Comparison of ENCODE assay signal across 1 cellular context in the genomic region with DNA sequence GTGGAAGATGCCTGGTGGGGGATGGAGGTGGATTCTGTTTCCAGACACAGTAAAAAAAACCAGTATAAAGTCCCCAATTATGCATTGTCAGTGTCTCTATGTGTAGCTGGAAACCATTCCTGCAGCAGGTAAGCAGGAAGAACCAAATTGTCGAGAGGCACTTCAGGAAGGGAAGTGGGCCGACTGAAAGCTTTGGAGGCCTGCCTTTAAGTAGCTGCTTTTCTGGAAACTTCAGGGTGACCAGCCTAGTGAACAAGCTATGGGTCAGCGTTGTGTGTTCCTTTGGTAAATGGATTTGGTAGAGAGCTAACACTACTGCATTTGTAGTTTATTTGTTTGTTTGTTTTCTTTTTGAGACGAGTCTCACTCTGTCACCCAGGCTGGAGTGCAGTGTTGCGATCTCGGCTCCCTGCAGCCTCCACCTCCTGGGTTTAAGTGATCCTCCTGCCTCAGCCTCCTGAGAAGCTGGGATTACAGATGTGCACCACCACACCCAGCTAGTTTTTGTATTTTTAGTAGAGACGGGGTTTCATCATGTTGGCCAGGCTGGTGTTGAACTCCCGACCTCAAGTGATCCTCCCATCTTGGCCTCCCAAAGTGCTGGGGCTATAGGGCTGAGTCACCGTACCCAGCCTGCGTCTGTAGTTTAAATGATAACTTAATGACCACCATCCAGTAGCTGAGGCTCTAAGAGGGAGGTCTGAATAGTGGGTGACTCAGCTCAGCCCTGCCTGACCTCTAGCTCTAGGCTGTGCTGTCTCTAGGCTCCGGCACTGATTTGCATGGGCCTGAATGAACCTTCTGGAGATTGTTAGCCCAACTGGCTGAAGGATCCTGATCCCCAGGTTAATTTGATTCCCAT.
TF ChIP-seq lines count a peak whose summit lies in the region.

No MANE protein-coding gene starts in this region.

TF ChIP-seq in GM23338, 12 proteins besides CTCF, POLR2A, EP300 and RAD21 (continued from another document):
- TF ChIP-seq, protein P1, sequence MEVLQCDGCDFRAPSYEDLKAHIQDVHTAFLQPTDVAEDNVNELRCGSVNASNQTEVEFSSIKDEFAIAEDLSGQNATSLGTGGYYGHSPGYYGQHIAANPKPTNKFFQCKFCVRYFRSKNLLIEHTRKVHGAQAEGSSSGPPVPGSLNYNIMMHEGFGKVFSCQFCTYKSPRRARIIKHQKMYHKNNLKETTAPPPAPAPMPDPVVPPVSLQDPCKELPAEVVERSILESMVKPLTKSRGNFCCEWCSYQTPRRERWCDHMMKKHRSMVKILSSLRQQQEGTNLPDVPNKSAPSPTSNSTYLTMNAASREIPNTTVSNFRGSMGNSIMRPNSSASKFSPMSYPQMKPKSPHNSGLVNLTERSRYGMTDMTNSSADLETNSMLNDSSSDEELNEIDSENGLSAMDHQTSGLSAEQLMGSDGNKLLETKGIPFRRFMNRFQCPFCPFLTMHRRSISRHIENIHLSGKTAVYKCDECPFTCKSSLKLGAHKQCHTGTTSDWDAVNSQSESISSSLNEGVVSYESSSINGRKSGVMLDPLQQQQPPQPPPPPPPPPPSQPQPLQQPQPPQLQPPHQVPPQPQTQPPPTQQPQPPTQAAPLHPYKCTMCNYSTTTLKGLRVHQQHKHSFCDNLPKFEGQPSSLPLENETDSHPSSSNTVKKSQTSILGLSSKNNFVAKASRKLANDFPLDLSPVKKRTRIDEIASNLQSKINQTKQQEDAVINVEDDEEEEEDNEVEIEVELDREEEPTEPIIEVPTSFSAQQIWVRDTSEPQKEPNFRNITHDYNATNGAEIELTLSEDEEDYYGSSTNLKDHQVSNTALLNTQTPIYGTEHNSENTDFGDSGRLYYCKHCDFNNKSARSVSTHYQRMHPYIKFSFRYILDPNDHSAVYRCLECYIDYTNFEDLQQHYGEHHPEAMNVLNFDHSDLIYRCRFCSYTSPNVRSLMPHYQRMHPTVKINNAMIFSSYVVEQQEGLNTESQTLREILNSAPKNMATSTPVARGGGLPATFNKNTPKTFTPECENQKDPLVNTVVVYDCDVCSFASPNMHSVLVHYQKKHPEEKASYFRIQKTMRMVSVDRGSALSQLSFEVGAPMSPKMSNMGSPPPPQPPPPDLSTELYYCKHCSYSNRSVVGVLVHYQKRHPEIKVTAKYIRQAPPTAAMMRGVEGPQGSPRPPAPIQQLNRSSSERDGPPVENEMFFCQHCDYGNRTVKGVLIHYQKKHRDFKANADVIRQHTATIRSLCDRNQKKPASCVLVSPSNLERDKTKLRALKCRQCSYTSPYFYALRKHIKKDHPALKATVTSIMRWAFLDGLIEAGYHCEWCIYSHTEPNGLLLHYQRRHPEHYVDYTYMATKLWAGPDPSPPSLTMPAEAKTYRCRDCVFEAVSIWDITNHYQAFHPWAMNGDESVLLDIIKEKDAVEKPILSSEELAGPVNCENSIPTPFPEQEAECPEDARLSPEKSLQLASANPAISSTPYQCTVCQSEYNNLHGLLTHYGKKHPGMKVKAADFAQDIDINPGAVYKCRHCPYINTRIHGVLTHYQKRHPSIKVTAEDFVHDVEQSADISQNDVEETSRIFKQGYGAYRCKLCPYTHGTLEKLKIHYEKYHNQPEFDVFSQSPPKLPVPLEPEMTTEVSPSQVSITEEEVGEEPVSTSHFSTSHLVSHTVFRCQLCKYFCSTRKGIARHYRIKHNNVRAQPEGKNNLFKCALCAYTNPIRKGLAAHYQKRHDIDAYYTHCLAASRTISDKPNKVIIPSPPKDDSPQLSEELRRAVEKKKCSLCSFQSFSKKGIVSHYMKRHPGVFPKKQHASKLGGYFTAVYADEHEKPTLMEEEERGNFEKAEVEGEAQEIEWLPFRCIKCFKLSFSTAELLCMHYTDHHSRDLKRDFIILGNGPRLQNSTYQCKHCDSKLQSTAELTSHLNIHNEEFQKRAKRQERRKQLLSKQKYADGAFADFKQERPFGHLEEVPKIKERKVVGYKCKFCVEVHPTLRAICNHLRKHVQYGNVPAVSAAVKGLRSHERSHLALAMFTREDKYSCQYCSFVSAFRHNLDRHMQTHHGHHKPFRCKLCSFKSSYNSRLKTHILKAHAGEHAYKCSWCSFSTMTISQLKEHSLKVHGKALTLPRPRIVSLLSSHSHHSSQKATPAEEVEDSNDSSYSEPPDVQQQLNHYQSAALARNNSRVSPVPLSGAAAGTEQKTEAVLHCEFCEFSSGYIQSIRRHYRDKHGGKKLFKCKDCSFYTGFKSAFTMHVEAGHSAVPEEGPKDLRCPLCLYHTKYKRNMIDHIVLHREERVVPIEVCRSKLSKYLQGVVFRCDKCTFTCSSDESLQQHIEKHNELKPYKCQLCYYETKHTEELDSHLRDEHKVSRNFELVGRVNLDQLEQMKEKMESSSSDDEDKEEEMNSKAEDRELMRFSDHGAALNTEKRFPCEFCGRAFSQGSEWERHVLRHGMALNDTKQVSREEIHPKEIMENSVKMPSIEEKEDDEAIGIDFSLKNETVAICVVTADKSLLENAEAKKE (CRISPR knock-in tag; IDR thresholded peaks at IDR 0.05) = no peak
- TF ChIP-seq STAT1 (IDR thresholded peaks at IDR 0.05; ENCODE audit: unreplicated experiment) = no peak
- TF ChIP-seq ZNF114 (CRISPR knock-in tag; IDR thresholded peaks at IDR 0.05) = no peak
- no peak for TF ChIP-seq JUNB (IDR thresholded peaks at IDR 0.05; ENCODE audit: unreplicated experiment)
- TF ChIP-seq NANOG (IDR thresholded peaks at IDR 0.05; ENCODE audit: borderline replicate concordance) = no peak
- no peak for TF ChIP-seq EZH2 (IDR thresholded peaks at IDR 0.05; ENCODE audit: low read depth, unreplicated experiment)
- TF ChIP-seq, protein P2, sequence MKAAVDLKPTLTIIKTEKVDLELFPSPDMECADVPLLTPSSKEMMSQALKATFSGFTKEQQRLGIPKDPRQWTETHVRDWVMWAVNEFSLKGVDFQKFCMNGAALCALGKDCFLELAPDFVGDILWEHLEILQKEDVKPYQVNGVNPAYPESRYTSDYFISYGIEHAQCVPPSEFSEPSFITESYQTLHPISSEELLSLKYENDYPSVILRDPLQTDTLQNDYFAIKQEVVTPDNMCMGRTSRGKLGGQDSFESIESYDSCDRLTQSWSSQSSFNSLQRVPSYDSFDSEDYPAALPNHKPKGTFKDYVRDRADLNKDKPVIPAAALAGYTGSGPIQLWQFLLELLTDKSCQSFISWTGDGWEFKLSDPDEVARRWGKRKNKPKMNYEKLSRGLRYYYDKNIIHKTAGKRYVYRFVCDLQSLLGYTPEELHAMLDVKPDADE (IDR thresholded peaks at IDR 0.05) = no peak
- TF ChIP-seq, protein P3, sequence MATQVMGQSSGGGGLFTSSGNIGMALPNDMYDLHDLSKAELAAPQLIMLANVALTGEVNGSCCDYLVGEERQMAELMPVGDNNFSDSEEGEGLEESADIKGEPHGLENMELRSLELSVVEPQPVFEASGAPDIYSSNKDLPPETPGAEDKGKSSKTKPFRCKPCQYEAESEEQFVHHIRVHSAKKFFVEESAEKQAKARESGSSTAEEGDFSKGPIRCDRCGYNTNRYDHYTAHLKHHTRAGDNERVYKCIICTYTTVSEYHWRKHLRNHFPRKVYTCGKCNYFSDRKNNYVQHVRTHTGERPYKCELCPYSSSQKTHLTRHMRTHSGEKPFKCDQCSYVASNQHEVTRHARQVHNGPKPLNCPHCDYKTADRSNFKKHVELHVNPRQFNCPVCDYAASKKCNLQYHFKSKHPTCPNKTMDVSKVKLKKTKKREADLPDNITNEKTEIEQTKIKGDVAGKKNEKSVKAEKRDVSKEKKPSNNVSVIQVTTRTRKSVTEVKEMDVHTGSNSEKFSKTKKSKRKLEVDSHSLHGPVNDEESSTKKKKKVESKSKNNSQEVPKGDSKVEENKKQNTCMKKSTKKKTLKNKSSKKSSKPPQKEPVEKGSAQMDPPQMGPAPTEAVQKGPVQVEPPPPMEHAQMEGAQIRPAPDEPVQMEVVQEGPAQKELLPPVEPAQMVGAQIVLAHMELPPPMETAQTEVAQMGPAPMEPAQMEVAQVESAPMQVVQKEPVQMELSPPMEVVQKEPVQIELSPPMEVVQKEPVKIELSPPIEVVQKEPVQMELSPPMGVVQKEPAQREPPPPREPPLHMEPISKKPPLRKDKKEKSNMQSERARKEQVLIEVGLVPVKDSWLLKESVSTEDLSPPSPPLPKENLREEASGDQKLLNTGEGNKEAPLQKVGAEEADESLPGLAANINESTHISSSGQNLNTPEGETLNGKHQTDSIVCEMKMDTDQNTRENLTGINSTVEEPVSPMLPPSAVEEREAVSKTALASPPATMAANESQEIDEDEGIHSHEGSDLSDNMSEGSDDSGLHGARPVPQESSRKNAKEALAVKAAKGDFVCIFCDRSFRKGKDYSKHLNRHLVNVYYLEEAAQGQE (IDR thresholded peaks at IDR 0.05; ENCODE audit: unreplicated experiment) = no peak
- no peak for TF ChIP-seq EZH2phosphoT487 (IDR thresholded peaks at IDR 0.05; ENCODE audit: unreplicated experiment)
- TF ChIP-seq ZNF331 (CRISPR knock-in tag; IDR thresholded peaks at IDR 0.05; ENCODE audit: low read depth) = no peak
- no peak for TF ChIP-seq POLR2AphosphoS5 (IDR thresholded peaks at IDR 0.05; ENCODE audit: low read depth)
